Comparison of ENCODE assay signal across 9 cellular contexts in the genomic region with DNA sequence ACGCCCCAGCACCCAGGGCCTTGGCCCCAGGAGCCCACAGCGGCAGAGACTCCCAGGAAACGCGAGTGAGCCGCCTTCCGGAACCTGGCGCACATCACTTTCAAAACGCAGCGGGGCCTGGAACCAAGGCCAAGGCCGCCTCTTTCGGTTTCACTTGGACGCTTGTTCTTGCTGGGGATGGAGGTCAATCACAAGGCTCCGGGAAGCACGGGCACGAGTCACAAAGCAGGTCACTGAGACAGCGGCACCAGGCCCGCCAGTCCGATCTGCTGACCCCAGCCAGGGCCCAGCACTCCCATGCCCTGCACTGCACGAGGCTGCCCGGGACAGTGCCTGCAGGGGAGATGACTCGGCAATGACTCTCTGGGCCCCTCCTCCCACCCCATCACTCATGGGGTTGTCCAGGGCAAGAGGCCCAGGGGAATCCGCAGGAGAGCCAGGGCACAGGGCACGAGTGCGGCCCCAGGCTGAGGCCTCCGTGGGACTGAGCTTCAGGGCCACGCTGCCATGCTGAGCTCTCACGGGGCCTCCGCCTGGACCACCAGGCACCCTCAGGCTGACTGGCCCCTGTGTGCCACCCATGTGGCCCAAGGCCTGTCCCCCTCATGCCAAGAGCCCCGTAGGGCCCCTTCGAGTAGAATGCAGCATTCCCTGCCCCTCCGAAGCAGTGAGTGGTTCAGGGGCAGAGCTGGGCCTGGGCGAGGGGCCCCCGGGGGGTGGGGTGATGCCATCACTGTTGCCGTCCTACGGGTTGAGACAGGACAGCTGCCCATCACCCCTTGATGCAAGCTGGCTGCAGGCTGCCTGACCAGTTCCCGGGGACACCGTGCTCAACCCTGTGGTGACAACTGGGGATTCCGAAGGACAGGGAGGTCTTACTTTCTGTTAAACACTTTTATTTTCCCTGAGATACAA. TPM values are rescaled to one million over a fixed set of nuclear protein-coding genes. Genes with fewer than 3 reads are reported as not detected.
DNase-seq lines count a peak whose midpoint lies in the region; ATAC-seq and TF ChIP-seq lines count a peak whose summit lies in the region.
"Had no signal": no experiment of that assay in that cellular context is flagged by ENCODE, and none has a peak within 500 bp of the region (broad histone marks: within the 10 kb centered on the region; RNA-seq: fewer than 3 reads in every experiment).

No MANE protein-coding gene starts in this region.

- CTCF ChIA-PET in HEK293 (lab: Yijun Ruan, JAX) = interaction anchor here (0.7 kb wide), 1 partner anchor 8 kb away, joined by 3 read pairs; no protein-coding TSS in a partner anchor

- H3K36me3 ChIP-seq in HEK293 (ENCODE audit: control insufficient read depth in 2 of 2, insufficient read depth in 1 of 2, low read length in 2 of 2) (peaks cover 0 to 9% of the 10 kb centered on the region in 2 experiments; a peak in 1 of 3 replicates), kidney epithelial cell (ENCODE audit: control insufficient read depth, insufficient read depth, low read length) (peaks cover 3% of the 10 kb centered on the region)

- H3K36me3 Mint-ChIP-seq in stimulated activated naive B cell treated with anti-CD40 and anti-IgM and Interleukin-4, amounts not matched to agents 10 μg/mL and 1 μg/mL and 100 μg/mL, for 72 hours = peaks cover 13 to 24% of the 10 kb centered on the region in 2 donors

- H3K27ac Mint-ChIP-seq in stimulated activated naive B cell treated with anti-CD40 and anti-IgM and Interleukin-4, amounts not matched to agents 10 μg/mL and 1 μg/mL and 100 μg/mL, for 72 hours = peak overlapping the region; percentile 77

- POLR2A ChIA-PET in HEK293 (lab: Yijun Ruan, JAX) = no interaction called here

- no peak for TF ChIP-seq CTCF in HEK293 (tag by site-specific recombination; IDR thresholded peaks at IDR 0.05)
- no peak for TF ChIP-seq CTCF in kidney epithelial cell (IDR thresholded peaks at IDR 0.05; ENCODE audit: insufficient read depth, low read length, poor library complexity, severe bottlenecking)
- TF ChIP-seq CTCF in GM10266 (IDR thresholded peaks at IDR 0.05; ENCODE audit: control insufficient read depth, insufficient read depth, low read depth, missing control alignments) = no peak

- H3K4me3 Mint-ChIP-seq in stimulated activated naive B cell treated with anti-CD40 and anti-IgM and Interleukin-4, amounts not matched to agents 10 μg/mL and 1 μg/mL and 100 μg/mL, for 72 hours = no peak overlapping the region

- H3K9me3 Mint-ChIP-seq in stimulated activated naive B cell treated with anti-CD40 and anti-IgM and Interleukin-4, amounts not matched to agents 10 μg/mL and 1 μg/mL and 100 μg/mL, for 72 hours = no peaks in the 10 kb centered on the region

- no peaks in the 10 kb centered on the region for H3K27me3 ChIP-seq in kidney epithelial cell (ENCODE audit: control insufficient read depth, insufficient read depth, low read length)

- peaks cover 30 to 57% of the 10 kb centered on the region in 2 donors for H3K4me1 Mint-ChIP-seq in stimulated activated naive B cell treated with anti-CD40 and anti-IgM and Interleukin-4, amounts not matched to agents 10 μg/mL and 1 μg/mL and 100 μg/mL, for 72 hours

- H3K27ac ChIP-seq in HEK293 (ENCODE audit: extremely low read depth, low read depth, low read length) = 0 out of 2 replicates have a peak overlapping the region, but pooled peaks have one; percentile 7

- ATAC-seq in stimulated activated naive B cell treated with anti-CD40 and anti-IgM and Interleukin-4, amounts not matched to agents 10 μg/mL and 1 μg/mL and 100 μg/mL, for 72 hours (replicated peaks) = no peak

- peaks cover 4% of the 10 kb centered on the region for H3K4me1 ChIP-seq in HEK293 (ENCODE audit: control insufficient read depth, insufficient read depth, low read length)

- H3K27me3 Mint-ChIP-seq in stimulated activated naive B cell treated with anti-CD40 and anti-IgM and Interleukin-4, amounts not matched to agents 10 μg/mL and 1 μg/mL and 100 μg/mL, for 72 hours = no peaks in the 10 kb centered on the region

- no peaks in the 10 kb centered on the region for H3K9me3 ChIP-seq in HEK293 (ENCODE audit: control insufficient read depth, insufficient read depth, low read depth, low read length)

- H3K4me3 ChIP-seq in HEK293 (ENCODE audit: low read depth, low read length) = no peak overlapping the region
- H3K4me3 ChIP-seq in kidney epithelial cell (ENCODE audit: low read depth, low read length) = peak overlapping the region; percentile 2

- DNase-seq in amniotic epithelial cell (ENCODE audit: low read depth) = peak; percentile 90
- no peak for DNase-seq in kidney epithelial cell (ENCODE audit: low read depth)
- no peak for DNase-seq in stimulated activated naive B cell treated with anti-CD40 and anti-IgM and Interleukin-4, amounts not matched to agents 10 μg/mL and 1 μg/mL and 100 μg/mL, for 72 hours
- no peak for DNase-seq in DMS153 (lab: John Stamatoyannopoulos, UW)
- no peak for DNase-seq in GM10266 (ENCODE audit: extremely low spot score)
- no peak for DNase-seq in NCI-H2081 treated with DMSO at 0.1 percent for 48 hours (lab: John Stamatoyannopoulos, UW)
- DNase-seq in stimulated activated CD4-positive, alpha-beta T cell treated with anti-CD3 and anti-CD28 coated beads, Interleukin-12 subunit alpha, Interleukin-12 subunit beta, amount 100 ng/mL, for 4 hours = no peak
- DNase-seq: SHP77 treated with DMSO at 0.1 percent for 48 hours had no signal

TF ChIP-seq in HEK293, 187 proteins besides CTCF, POLR2A, EP300 and RAD21:
- TF ChIP-seq ZIC2 (tag by site-specific recombination; IDR thresholded peaks at IDR 0.05) = peak; percentile 76
- 0 out of 2 replicates have a peak, but pooled peaks have one; percentile 29 for TF ChIP-seq ZNF600 (tag by site-specific recombination; IDR thresholded peaks at IDR 0.05)
- no peak for TF ChIP-seq ZNF354C (tag by site-specific recombination; IDR thresholded peaks at IDR 0.05; ENCODE audit: borderline replicate concordance, low read depth)
- peak; percentile 56 for TF ChIP-seq ZNF335 (tag by site-specific recombination; conservative IDR thresholded peaks at IDR 0.05)
- no peak for TF ChIP-seq SCRT1 (tag by site-specific recombination; IDR thresholded peaks at IDR 0.05; ENCODE audit: borderline replicate concordance)
- TF ChIP-seq ZFP37 (tag by site-specific recombination; IDR thresholded peaks at IDR 0.05) = no peak
- no peak for TF ChIP-seq OVOL3 (tag by site-specific recombination; IDR thresholded peaks at IDR 0.05)
- TF ChIP-seq ZFP41 (tag by site-specific recombination; IDR thresholded peaks at IDR 0.05; ENCODE audit: borderline replicate concordance) = no peak
- TF ChIP-seq IKZF3 (tag by site-specific recombination; IDR thresholded peaks at IDR 0.05) = no peak
- TF ChIP-seq ZNF133 (tag by site-specific recombination; IDR thresholded peaks at IDR 0.05) = no peak

RNA-seq across cellular contexts. Expression of a gene that starts 4.9 kb away (rescaled TPM):
- 48.8 and 56.7 TPM in 2 replicates for total RNA-seq in kidney epithelial cell

RNA-seq across cellular contexts. Expression of a gene that starts 36.4 kb away (rescaled TPM):
- total RNA-seq in kidney epithelial cell = 78.3 and 86.5 TPM in 2 replicates
